Comparison of ENCODE assay signal across 2 cellular contexts in the genomic region with DNA sequence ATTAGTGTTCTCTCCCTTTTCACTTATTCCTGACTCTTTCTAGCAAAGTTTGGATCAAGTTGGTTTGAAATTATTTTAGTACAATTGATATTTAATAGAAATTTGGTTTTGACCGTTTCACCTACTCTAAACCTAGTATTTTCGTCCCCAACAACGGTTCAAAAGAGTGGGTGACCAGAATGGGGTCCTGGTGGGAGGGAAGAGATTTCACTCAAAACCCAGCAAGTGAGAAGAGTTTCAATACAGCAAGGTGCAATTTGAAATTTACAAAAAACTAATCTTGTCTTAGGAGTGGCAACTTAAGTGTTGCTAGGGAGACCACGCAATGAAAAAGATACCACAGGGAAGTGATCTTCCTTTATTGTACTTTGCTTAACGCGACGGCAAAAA.
TF ChIP-seq lines count a peak whose summit lies in the region.

No MANE protein-coding gene starts in this region.

TF ChIP-seq in IMR-90, 13 proteins besides CTCF, POLR2A, EP300 and RAD21:
- TF ChIP-seq MXI1 (IDR thresholded peaks at IDR 0.05; ENCODE audit: borderline replicate concordance, low read depth, low read length): no peak
- TF ChIP-seq, protein P1, sequence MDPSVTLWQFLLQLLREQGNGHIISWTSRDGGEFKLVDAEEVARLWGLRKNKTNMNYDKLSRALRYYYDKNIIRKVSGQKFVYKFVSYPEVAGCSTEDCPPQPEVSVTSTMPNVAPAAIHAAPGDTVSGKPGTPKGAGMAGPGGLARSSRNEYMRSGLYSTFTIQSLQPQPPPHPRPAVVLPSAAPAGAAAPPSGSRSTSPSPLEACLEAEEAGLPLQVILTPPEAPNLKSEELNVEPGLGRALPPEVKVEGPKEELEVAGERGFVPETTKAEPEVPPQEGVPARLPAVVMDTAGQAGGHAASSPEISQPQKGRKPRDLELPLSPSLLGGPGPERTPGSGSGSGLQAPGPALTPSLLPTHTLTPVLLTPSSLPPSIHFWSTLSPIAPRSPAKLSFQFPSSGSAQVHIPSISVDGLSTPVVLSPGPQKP (IDR thresholded peaks at IDR 0.05; ENCODE audit: borderline replicate concordance, low read depth, low read length): no peak
- TF ChIP-seq RFX5 (IDR thresholded peaks at IDR 0.05; ENCODE audit: low read depth, low read length): no peak
- TF ChIP-seq CHD1 (IDR thresholded peaks at IDR 0.05; ENCODE audit: low read depth, low read length): no peak
- TF ChIP-seq NFE2L2 (IDR thresholded peaks at IDR 0.05; ENCODE audit: low read depth, low read length): no peak
- no peak for TF ChIP-seq MAZ (IDR thresholded peaks at IDR 0.05; ENCODE audit: borderline replicate concordance, low read depth, low read length)
- TF ChIP-seq BHLHE40 (IDR thresholded peaks at IDR 0.05; ENCODE audit: low read depth, low read length): no peak
- no peak for TF ChIP-seq RCOR1 (IDR thresholded peaks at IDR 0.05; ENCODE audit: insufficient replicate concordance, low read length)
- TF ChIP-seq FOS (IDR thresholded peaks at IDR 0.05; ENCODE audit: low read depth, low read length): no peak
- TF ChIP-seq, protein P2, sequence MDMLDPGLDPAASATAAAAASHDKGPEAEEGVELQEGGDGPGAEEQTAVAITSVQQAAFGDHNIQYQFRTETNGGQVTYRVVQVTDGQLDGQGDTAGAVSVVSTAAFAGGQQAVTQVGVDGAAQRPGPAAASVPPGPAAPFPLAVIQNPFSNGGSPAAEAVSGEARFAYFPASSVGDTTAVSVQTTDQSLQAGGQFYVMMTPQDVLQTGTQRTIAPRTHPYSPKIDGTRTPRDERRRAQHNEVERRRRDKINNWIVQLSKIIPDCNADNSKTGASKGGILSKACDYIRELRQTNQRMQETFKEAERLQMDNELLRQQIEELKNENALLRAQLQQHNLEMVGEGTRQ (IDR thresholded peaks at IDR 0.05; ENCODE audit: low read depth, low read length): no peak
- no peak for TF ChIP-seq MAFK (IDR thresholded peaks at IDR 0.05; ENCODE audit: low read depth, low read length)
- no peak for TF ChIP-seq SMC3 (IDR thresholded peaks at IDR 0.05; ENCODE audit: low read depth, low read length)

TF ChIP-seq in GM12878, 131 proteins besides CTCF, POLR2A, EP300 and RAD21:
- no peak for TF ChIP-seq POLR2AphosphoS2 (IDR thresholded peaks at IDR 0.05; ENCODE audit: low read depth, low read length)
- TF ChIP-seq EZH2 (IDR thresholded peaks at IDR 0.05; ENCODE audit: borderline replicate concordance, control insufficient read depth, low read depth, low read length): peak; percentile 92; the same call in 1 of the 2 replicates
TF ChIP-seq in GM12878: peak in this region for 1.
